Comparison of ENCODE assay signal across 1 cellular context in the genomic region with DNA sequence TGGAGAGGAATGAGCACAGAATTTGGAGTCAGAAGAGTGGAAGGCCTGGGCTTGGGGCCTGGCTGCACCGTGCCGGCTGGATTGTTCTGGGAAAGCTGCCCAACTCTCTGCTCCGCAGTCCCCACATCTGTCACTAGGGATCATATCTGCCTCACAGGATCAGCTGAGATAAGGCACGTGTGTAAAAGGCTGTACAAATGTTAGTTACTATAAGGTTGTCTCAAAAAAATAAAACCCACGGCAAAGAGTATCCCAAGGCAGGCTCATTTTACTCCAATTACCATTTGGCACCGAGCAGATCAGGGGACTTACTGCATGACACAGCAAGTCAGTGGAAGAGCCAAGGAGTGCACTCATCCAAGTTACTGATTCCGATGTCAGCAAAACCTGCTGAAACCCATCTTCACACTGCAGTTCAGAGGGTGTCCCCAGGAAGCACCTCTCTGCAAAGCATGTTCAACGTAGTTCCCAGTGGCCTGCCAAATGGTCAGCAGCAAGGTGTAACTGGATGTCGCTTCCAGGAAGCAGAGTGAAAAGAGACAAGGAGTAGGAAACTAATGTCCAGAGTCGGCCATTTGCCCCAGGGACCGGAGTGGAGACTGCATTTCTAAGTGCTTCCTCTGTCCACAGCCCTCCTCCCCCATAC.
TF ChIP-seq lines count a peak whose summit lies in the region.

No MANE protein-coding gene starts in this region.

TF ChIP-seq in K562, 482 proteins besides CTCF, POLR2A, EP300 and RAD21 (continues in another document):
- TF ChIP-seq ARID1B (IDR thresholded peaks at IDR 0.05): peak; percentile 58
- TF ChIP-seq MXI1 (IDR thresholded peaks at IDR 0.05; ENCODE audit: low read depth, low read length): no peak
- TF ChIP-seq ETS2 (tag; IDR thresholded peaks at IDR 0.05; ENCODE audit: borderline replicate concordance, poor library complexity, severe bottlenecking): no peak
- TF ChIP-seq FOS (IDR thresholded peaks at IDR 0.05; ENCODE audit: extremely low read depth, insufficient read length): no peak
- TF ChIP-seq SOX6 (IDR thresholded peaks at IDR 0.05): no peak
- peak; percentile 56 for TF ChIP-seq MAFF (IDR thresholded peaks at IDR 0.05; ENCODE audit: low read length)
- TF ChIP-seq CCAR2 (IDR thresholded peaks at IDR 0.05; ENCODE audit: low read depth, low read length): no peak
- TF ChIP-seq, protein P1, sequence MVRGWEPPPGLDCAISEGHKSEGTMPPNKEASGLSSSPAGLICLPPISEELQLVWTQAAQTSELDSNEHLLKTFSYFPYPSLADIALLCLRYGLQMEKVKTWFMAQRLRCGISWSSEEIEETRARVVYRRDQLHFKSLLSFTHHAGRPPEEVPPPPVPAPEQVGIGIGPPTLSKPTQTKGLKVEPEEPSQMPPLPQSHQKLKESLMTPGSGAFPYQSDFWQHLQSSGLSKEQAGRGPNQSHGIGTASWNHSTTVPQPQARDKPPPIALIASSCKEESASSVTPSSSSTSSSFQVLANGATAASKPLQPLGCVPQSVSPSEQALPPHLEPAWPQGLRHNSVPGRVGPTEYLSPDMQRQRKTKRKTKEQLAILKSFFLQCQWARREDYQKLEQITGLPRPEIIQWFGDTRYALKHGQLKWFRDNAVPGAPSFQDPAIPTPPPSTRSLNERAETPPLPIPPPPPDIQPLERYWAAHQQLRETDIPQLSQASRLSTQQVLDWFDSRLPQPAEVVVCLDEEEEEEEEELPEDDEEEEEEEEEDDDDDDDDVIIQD (CRISPR knock-in tag; IDR thresholded peaks at IDR 0.05): no peak
- TF ChIP-seq NFYB (IDR thresholded peaks at IDR 0.05; ENCODE audit: extremely low read depth, insufficient read length): no peak
- 0 out of 2 replicates have a peak, but pooled peaks have one; percentile 11 for TF ChIP-seq BCOR (IDR thresholded peaks at IDR 0.05)
- TF ChIP-seq MTA1 (IDR thresholded peaks at IDR 0.05; ENCODE audit: borderline replicate concordance): 0 out of 2 replicates have a peak, but pooled peaks have one; percentile 24
- TF ChIP-seq KDM1A (IDR thresholded peaks at IDR 0.05): peak; percentile 37 to 60; a peak in 2 of 4 replicates
- peak; percentile 88 for TF ChIP-seq C11orf30 (IDR thresholded peaks at IDR 0.05; ENCODE audit: low read depth)
- no peak for TF ChIP-seq BMI1 (IDR thresholded peaks at IDR 0.05; ENCODE audit: low read length)
- TF ChIP-seq, protein P2, sequence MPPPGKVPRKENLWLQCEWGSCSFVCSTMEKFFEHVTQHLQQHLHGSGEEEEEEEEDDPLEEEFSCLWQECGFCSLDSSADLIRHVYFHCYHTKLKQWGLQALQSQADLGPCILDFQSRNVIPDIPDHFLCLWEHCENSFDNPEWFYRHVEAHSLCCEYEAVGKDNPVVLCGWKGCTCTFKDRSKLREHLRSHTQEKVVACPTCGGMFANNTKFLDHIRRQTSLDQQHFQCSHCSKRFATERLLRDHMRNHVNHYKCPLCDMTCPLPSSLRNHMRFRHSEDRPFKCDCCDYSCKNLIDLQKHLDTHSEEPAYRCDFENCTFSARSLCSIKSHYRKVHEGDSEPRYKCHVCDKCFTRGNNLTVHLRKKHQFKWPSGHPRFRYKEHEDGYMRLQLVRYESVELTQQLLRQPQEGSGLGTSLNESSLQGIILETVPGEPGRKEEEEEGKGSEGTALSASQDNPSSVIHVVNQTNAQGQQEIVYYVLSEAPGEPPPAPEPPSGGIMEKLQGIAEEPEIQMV (tag; conservative IDR thresholded peaks at IDR 0.05; ENCODE audit: low read depth): peak; percentile 45; the same call in 1 of the 2 replicates
- peak; percentile 45 for TF ChIP-seq CBFA2T3 (IDR thresholded peaks at IDR 0.05)
- TF ChIP-seq, protein P3, sequence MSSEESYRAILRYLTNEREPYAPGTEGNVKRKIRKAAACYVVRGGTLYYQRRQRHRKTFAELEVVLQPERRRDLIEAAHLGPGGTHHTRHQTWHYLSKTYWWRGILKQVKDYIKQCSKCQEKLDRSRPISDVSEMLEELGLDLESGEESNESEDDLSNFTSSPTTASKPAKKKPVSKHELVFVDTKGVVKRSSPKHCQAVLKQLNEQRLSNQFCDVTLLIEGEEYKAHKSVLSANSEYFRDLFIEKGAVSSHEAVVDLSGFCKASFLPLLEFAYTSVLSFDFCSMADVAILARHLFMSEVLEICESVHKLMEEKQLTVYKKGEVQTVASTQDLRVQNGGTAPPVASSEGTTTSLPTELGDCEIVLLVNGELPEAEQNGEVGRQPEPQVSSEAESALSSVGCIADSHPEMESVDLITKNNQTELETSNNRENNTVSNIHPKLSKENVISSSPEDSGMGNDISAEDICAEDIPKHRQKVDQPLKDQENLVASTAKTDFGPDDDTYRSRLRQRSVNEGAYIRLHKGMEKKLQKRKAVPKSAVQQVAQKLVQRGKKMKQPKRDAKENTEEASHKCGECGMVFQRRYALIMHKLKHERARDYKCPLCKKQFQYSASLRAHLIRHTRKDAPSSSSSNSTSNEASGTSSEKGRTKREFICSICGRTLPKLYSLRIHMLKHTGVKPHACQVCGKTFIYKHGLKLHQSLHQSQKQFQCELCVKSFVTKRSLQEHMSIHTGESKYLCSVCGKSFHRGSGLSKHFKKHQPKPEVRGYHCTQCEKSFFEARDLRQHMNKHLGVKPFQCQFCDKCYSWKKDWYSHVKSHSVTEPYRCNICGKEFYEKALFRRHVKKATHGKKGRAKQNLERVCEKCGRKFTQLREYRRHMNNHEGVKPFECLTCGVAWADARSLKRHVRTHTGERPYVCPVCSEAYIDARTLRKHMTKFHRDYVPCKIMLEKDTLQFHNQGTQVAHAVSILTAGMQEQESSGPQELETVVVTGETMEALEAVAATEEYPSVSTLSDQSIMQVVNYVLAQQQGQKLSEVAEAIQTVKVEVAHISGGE (CRISPR knock-in tag; IDR thresholded peaks at IDR 0.05): 0 out of 6 replicates have a peak, but pooled peaks of 1 of the 3 experiments have one; percentile 27
- peak; percentile 41 for TF ChIP-seq RBBP5 (IDR thresholded peaks at IDR 0.05; ENCODE audit: borderline replicate concordance, insufficient read depth, low read length, poor library complexity, severe bottlenecking)
- peak; percentile 88 for TF ChIP-seq ZNF316 (IDR thresholded peaks at IDR 0.05)
- peak in 1 of 2 experiments; percentile 85; a peak in 2 of 4 replicates for TF ChIP-seq RCOR1 (IDR thresholded peaks at IDR 0.05; ENCODE audit: borderline replicate concordance in 1 of 2, low read depth in 2 of 2, low read length in 2 of 2)
- 0 out of 2 replicates have a peak, but pooled peaks have one; percentile 31 for TF ChIP-seq ZNF197 (CRISPR knock-in tag; IDR thresholded peaks at IDR 0.05; ENCODE audit: low read depth)
- TF ChIP-seq, protein P4, sequence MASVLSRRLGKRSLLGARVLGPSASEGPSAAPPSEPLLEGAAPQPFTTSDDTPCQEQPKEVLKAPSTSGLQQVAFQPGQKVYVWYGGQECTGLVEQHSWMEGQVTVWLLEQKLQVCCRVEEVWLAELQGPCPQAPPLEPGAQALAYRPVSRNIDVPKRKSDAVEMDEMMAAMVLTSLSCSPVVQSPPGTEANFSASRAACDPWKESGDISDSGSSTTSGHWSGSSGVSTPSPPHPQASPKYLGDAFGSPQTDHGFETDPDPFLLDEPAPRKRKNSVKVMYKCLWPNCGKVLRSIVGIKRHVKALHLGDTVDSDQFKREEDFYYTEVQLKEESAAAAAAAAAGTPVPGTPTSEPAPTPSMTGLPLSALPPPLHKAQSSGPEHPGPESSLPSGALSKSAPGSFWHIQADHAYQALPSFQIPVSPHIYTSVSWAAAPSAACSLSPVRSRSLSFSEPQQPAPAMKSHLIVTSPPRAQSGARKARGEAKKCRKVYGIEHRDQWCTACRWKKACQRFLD (CRISPR knock-in tag; IDR thresholded peaks at IDR 0.05): no peak
- peak in 1 of 2 experiments; percentile 62; a peak in 2 of 4 replicates for TF ChIP-seq HDAC1 (IDR thresholded peaks at IDR 0.05)
- TF ChIP-seq NR2C2 (CRISPR knock-in tag; IDR thresholded peaks at IDR 0.05): no peak
- peak; percentile 32; the same call in 1 of the 2 replicates for TF ChIP-seq NR2C2 (tag; IDR thresholded peaks at IDR 0.05)
- TF ChIP-seq, protein P5, sequence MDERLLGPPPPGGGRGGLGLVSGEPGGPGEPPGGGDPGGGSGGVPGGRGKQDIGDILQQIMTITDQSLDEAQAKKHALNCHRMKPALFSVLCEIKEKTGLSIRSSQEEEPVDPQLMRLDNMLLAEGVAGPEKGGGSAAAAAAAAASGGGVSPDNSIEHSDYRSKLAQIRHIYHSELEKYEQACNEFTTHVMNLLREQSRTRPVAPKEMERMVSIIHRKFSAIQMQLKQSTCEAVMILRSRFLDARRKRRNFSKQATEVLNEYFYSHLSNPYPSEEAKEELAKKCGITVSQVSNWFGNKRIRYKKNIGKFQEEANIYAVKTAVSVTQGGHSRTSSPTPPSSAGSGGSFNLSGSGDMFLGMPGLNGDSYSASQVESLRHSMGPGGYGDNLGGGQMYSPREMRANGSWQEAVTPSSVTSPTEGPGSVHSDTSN (CRISPR knock-in tag; IDR thresholded peaks at IDR 0.05; ENCODE audit: low read depth): no peak
- TF ChIP-seq, protein P5 (tag; conservative IDR thresholded peaks at IDR 0.05; ENCODE audit: low read depth): peak; percentile 61
- TF ChIP-seq CXXC5 (CRISPR knock-in tag; IDR thresholded peaks at IDR 0.05): peak; percentile 47
- TF ChIP-seq BRD4 (IDR thresholded peaks at IDR 0.05): no peak
- peak; percentile 37; the same call in 1 of the 2 replicates for TF ChIP-seq GATAD2A (IDR thresholded peaks at IDR 0.05)
- TF ChIP-seq PCBP2 (IDR thresholded peaks at IDR 0.05; ENCODE audit: low read depth, low read length, poor library complexity, severe bottlenecking): no peak
- TF ChIP-seq HEY1 (CRISPR knock-in tag; IDR thresholded peaks at IDR 0.05; ENCODE audit: borderline replicate concordance): no peak
- TF ChIP-seq, protein P6, sequence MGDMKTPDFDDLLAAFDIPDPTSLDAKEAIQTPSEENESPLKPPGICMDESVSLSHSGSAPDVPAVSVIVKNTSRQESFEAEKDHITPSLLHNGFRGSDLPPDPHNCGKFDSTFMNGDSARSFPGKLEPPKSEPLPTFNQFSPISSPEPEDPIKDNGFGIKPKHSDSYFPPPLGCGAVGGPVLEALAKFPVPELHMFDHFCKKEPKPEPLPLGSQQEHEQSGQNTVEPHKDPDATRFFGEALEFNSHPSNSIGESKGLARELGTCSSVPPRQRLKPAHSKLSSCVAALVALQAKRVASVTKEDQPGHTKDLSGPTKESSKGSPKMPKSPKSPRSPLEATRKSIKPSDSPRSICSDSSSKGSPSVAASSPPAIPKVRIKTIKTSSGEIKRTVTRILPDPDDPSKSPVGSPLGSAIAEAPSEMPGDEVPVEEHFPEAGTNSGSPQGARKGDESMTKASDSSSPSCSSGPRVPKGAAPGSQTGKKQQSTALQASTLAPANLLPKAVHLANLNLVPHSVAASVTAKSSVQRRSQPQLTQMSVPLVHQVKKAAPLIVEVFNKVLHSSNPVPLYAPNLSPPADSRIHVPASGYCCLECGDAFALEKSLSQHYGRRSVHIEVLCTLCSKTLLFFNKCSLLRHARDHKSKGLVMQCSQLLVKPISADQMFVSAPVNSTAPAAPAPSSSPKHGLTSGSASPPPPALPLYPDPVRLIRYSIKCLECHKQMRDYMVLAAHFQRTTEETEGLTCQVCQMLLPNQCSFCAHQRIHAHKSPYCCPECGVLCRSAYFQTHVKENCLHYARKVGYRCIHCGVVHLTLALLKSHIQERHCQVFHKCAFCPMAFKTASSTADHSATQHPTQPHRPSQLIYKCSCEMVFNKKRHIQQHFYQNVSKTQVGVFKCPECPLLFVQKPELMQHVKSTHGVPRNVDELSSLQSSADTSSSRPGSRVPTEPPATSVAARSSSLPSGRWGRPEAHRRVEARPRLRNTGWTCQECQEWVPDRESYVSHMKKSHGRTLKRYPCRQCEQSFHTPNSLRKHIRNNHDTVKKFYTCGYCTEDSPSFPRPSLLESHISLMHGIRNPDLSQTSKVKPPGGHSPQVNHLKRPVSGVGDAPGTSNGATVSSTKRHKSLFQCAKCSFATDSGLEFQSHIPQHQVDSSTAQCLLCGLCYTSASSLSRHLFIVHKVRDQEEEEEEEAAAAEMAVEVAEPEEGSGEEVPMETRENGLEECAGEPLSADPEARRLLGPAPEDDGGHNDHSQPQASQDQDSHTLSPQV (IDR thresholded peaks at IDR 0.05): peak; percentile 62
- TF ChIP-seq TFAM (CRISPR knock-in tag; conservative IDR thresholded peaks at IDR 0.05): no peak
- TF ChIP-seq MAFG (tag; conservative IDR thresholded peaks at IDR 0.05): peak; percentile 80
- peak; percentile 80 for TF ChIP-seq NFE2 (IDR thresholded peaks at IDR 0.05; ENCODE audit: low read depth)
- peak; percentile 69 for TF ChIP-seq SMARCA4 (IDR thresholded peaks at IDR 0.05)
- TF ChIP-seq STAG1 (CRISPR knock-in tag; IDR thresholded peaks at IDR 0.05; ENCODE audit: borderline replicate concordance): no peak
- TF ChIP-seq DPF2 (IDR thresholded peaks at IDR 0.05): peak; percentile 66; the same call in 1 of the 2 replicates
- TF ChIP-seq SMAD2 (IDR thresholded peaks at IDR 0.05; ENCODE audit: low read depth, low read length): no peak
- no peak for TF ChIP-seq SMARCB1 (IDR thresholded peaks at IDR 0.05; ENCODE audit: insufficient read length, low read depth)
- TF ChIP-seq ZFX (CRISPR knock-in tag; IDR thresholded peaks at IDR 0.05): peak; percentile 25; the same call in 1 of the 2 replicates
- TF ChIP-seq, protein P7, sequence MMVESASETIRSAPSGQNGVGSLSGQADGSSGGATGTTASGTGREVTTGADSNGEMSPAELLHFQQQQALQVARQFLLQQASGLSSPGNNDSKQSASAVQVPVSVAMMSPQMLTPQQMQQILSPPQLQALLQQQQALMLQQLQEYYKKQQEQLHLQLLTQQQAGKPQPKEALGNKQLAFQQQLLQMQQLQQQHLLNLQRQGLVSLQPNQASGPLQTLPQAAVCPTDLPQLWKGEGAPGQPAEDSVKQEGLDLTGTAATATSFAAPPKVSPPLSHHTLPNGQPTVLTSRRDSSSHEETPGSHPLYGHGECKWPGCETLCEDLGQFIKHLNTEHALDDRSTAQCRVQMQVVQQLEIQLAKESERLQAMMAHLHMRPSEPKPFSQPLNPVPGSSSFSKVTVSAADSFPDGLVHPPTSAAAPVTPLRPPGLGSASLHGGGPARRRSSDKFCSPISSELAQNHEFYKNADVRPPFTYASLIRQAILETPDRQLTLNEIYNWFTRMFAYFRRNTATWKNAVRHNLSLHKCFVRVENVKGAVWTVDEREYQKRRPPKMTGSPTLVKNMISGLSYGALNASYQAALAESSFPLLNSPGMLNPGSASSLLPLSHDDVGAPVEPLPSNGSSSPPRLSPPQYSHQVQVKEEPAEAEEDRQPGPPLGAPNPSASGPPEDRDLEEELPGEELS (CRISPR knock-in tag; IDR thresholded peaks at IDR 0.05; ENCODE audit: borderline replicate concordance): no peak
- no peak for TF ChIP-seq CHD2 (IDR thresholded peaks at IDR 0.05; ENCODE audit: low read depth, low read length)
- TF ChIP-seq CC2D1A (IDR thresholded peaks at IDR 0.05): 0 out of 2 replicates have a peak, but pooled peaks have one; percentile 20
- no peak for TF ChIP-seq SP1 (CRISPR knock-in tag; IDR thresholded peaks at IDR 0.05)
